ENCODE assay signal across 22 cellular contexts in genomic region chr1:22197644-22198043, GRCh38. TPM values are rescaled to one million over a fixed set of nuclear protein-coding genes. Genes with fewer than 3 reads are reported as not detected.
DNase-seq lines count a peak whose midpoint lies in the region; ATAC-seq, FAIRE-seq and TF ChIP-seq lines count a peak whose summit lies in the region.
"Had no signal": no experiment of that assay in that cellular context is flagged by ENCODE, and none has a peak within 500 bp of the region (broad histone marks: within the 10 kb centered on the region; RNA-seq: fewer than 3 reads in every experiment).

No MANE protein-coding gene starts in this region.

- no peak overlapping the region for H3K4me3 ChIP-seq in adrenal gland
- no peak overlapping the region for H3K4me3 ChIP-seq in kidney (ENCODE audit: low read length in 2 of 2)
- H3K4me3 ChIP-seq: BLaER1, GM23338 had no signal

- no peak for ATAC-seq in activated T-cell treated with anti-CD3 and anti-CD28 coated beads, Interleukin-2, amount 50 U/mL, for 72 hours (replicated peaks in 1 of 2)
- no peak for ATAC-seq in GM21529 (IDR thresholded peaks at IDR 0.05; ENCODE audit: unreplicated experiment)
- ATAC-seq: GM23338, HCT116 had no signal

- H3K27ac Mint-ChIP-seq in activated T-cell treated with anti-CD3 and anti-CD28 coated beads, Interleukin-2, amount 50 U/mL, for 72 hours: no peak overlapping the region
- H3K27ac Mint-ChIP-seq: CD4-positive, alpha-beta memory T cell; GM23338 had no signal

- H3K4me1 ChIP-seq in adrenal gland (replicated peaks in 1 of 2): no peaks in the 10 kb centered on the region
- no peaks in the 10 kb centered on the region for H3K4me1 ChIP-seq in kidney (ENCODE audit: control insufficient read depth in 1 of 2, insufficient read depth in 1 of 2, low read depth in 1 of 2, low read length in 2 of 2)
- H3K4me1 ChIP-seq: BLaER1 had no signal

- peaks cover 18% of the 10 kb centered on the region for H3K27me3 Mint-ChIP-seq in activated T-cell treated with anti-CD3 and anti-CD28 coated beads, Interleukin-2, amount 50 U/mL, for 72 hours (ENCODE audit: low read depth)

- no peak for TF ChIP-seq POLR2A in adrenal gland (IDR thresholded peaks at IDR 0.05)

- intact Hi-C loops in adrenal gland (cut with DNase I) (no loop called here), kidney (cut with DNase I) (no loop called here)

- H3K9ac ChIP-seq in kidney (ENCODE audit: low read length in 2 of 2): no peak overlapping the region
- H3K9ac ChIP-seq: BLaER1 had no signal

- H3K36me3 Mint-ChIP-seq in activated T-cell treated with anti-CD3 and anti-CD28 coated beads, Interleukin-2, amount 50 U/mL, for 72 hours (ENCODE audit: insufficient read depth in 2 of 2): no peaks in the 10 kb centered on the region
- H3K36me3 Mint-ChIP-seq: CD14-positive monocyte; CD4-positive, alpha-beta memory T cell had no signal

- H3K36me3 ChIP-seq in adrenal gland (replicated peaks in 1 of 2) (no peaks in the 10 kb centered on the region), kidney (ENCODE audit: control insufficient read depth in 1 of 2, insufficient read depth in 2 of 2, low read length in 2 of 2) (no peaks in the 10 kb centered on the region)
- H3K36me3 ChIP-seq: BLaER1 had no signal

- WGBS in adrenal gland, 4 donors: 69 to 74% (median 72%) methylated on average over 2 of the region's 2 CpGs

- no peak for FAIRE-seq in kidney (lab: Jason Lieb, UNC)
- FAIRE-seq: GM12892, GM18507, HTR-8/SVneo had no signal

- H3K27ac ChIP-seq in adrenal gland: no peak overlapping the region
- no peak overlapping the region for H3K27ac ChIP-seq in kidney (ENCODE audit: low read depth in 2 of 2, low read length in 2 of 2)
- H3K27ac ChIP-seq: 22Rv1, BLaER1 had no signal

- H3K27me3 ChIP-seq in adrenal gland: no peaks in the 10 kb centered on the region
- H3K27me3 ChIP-seq: BLaER1 had no signal

- H3K9me3 Mint-ChIP-seq in activated T-cell treated with anti-CD3 and anti-CD28 coated beads, Interleukin-2, amount 50 U/mL, for 72 hours: no peaks in the 10 kb centered on the region
- H3K9me3 Mint-ChIP-seq: GM23338 had no signal

- no peaks in the 10 kb centered on the region for H3K9me3 ChIP-seq in adrenal gland (replicated peaks in 1 of 3)
- H3K9me3 ChIP-seq in kidney (ENCODE audit: control insufficient read depth in 1 of 2, low read length in 2 of 2): no peaks in the 10 kb centered on the region
- H3K9me3 ChIP-seq: BLaER1 had no signal

- no peaks in the 10 kb centered on the region for H3K4me1 Mint-ChIP-seq in activated T-cell treated with anti-CD3 and anti-CD28 coated beads, Interleukin-2, amount 50 U/mL, for 72 hours (ENCODE audit: low read depth)
- H3K4me1 Mint-ChIP-seq: CD14-positive monocyte; CD4-positive, alpha-beta memory T cell; GM23338 had no signal

- H3K4me3 Mint-ChIP-seq in activated T-cell treated with anti-CD3 and anti-CD28 coated beads, Interleukin-2, amount 50 U/mL, for 72 hours: no peak overlapping the region
- H3K4me3 Mint-ChIP-seq: CD14-positive monocyte; CD4-positive, alpha-beta memory T cell; GM23338 had no signal

- TF ChIP-seq CTCF in adrenal gland (IDR thresholded peaks at IDR 0.05) (no peak), kidney (IDR thresholded peaks at IDR 0.05; ENCODE audit: borderline replicate concordance, extremely low read depth, insufficient read depth) (no peak)

- DNase-seq in activated effector memory CD4-positive, alpha-beta T cell treated with anti-CD3 and anti-CD28 coated beads, Interleukin-2, amount 50 U/mL, for 16 hours: peak; percentile 4
- DNase-seq in activated effector memory CD4-positive, alpha-beta T cell treated with Interleukin-2 at 50 U/mL for 16 hours: no peak
- DNase-seq in adrenal gland (peak in 5 of 7 donors; percentile 32 to 63 (median 43)), kidney (peak; percentile 13), NCI-H510A (lab: John Stamatoyannopoulos, UW) (no peak)
- no peak for DNase-seq in activated T-cell treated with anti-CD3 and anti-CD28 coated beads, Interleukin-2, amount 50 U/mL, for 72 hours
- DNase-seq: CD4-positive, alpha-beta memory T cell; DMS153; DMS79; GDM1; H7 had no signal

RNA-seq across cellular contexts. Expression of gene WNT4, which starts 54.7 kb away (rescaled TPM):
- 10 to 100 TPM in 1 of 8 donors, 1 to 10 TPM in 7; 2.3 to 39.6 (median 5.9) TPM for total RNA-seq in adrenal gland
- polyA plus RNA-seq in adrenal gland: 10 to 100 TPM in 1 of 3 donors, 1 to 10 TPM in 2; 5.7 to 13.6 (median 8.1) TPM
- total RNA-seq in kidney: 0.69 TPM
- 0.45 TPM for polyA plus RNA-seq in kidney (ENCODE audit: insufficient read depth, low read depth, low replicate concordance)
- total RNA-seq in activated T-cell treated with anti-CD3 and anti-CD28 coated beads, Interleukin-2, amount 50 U/mL, for 72 hours: not detected
- total RNA-seq: A673; CD4-positive, alpha-beta memory T cell had no signal
- polyA plus RNA-seq: AG04450, CD14-positive monocyte had no signal

Comparison
In these comparisons a context has a peak if more than half of its experiments do, and no peak if none do; other contexts are left out.
1. DNase-seq: peak in activated effector memory CD4-positive, alpha-beta T cell treated with anti-CD3 and anti-CD28 coated beads, Interleukin-2, amount 50 U/mL, for 16 hours (single experiment), adrenal gland (5 of 7) and kidney (single experiment); none in activated effector memory CD4-positive, alpha-beta T cell treated with Interleukin-2 at 50 U/mL for 16 hours (single experiment), activated T-cell treated with anti-CD3 and anti-CD28 coated beads, Interleukin-2, amount 50 U/mL, for 72 hours (0 of 2) and NCI-H510A (single experiment).